In genomic region chr6:113432729-113433505, GRCh38 we compare ENCODE assay signal across 17 cellular contexts.
DNase-seq lines count a peak whose midpoint lies in the region; ATAC-seq and TF ChIP-seq lines count a peak whose summit lies in the region.
"Had no signal": no experiment of that assay in that cellular context is flagged by ENCODE, and none has a peak within 500 bp of the region (broad histone marks: within the 10 kb centered on the region; RNA-seq: fewer than 3 reads in every experiment).

No MANE protein-coding gene starts in this region.

- no peak overlapping the region for H3K9ac ChIP-seq in neural progenitor cell

- no peaks in the 10 kb centered on the region for H4K20me1 ChIP-seq in neural progenitor cell (ENCODE audit: low read depth)

- H3K79me2 ChIP-seq in ACC112 (ENCODE audit: control insufficient read depth, insufficient read depth, low read length, unreplicated experiment) (no peaks in the 10 kb centered on the region), neural progenitor cell (ENCODE audit: low read depth) (no peaks in the 10 kb centered on the region)

- no peaks in the 10 kb centered on the region for H3K36me3 ChIP-seq in ACC112 (ENCODE audit: insufficient read depth, low read length)
- no peaks in the 10 kb centered on the region for H3K36me3 ChIP-seq in neural progenitor cell
- H3K36me3 ChIP-seq: BE2C had no signal

- no peak for TF ChIP-seq CTCF in chondrocyte (IDR thresholded peaks at IDR 0.05)
- no peak for TF ChIP-seq CTCF in neural progenitor cell (IDR thresholded peaks at IDR 0.05)

- no peak for ATAC-seq in GM18861 (IDR thresholded peaks at IDR 0.05; ENCODE audit: unreplicated experiment)

- H3K4me3 ChIP-seq in ACC112 (ENCODE audit: low read depth, low read length) (peak overlapping the region; percentile 21; the same call in 1 of the 2 replicates), neural progenitor cell (no peak overlapping the region)
- H3K4me3 ChIP-seq: testis had no signal

- DNase-seq in HuH-7 (ENCODE audit: low spot score) (peak; percentile 17), chondrocyte (ENCODE audit: low spot score) (no peak), neural progenitor cell (ENCODE audit: low spot score) (no peak), Ammon's horn (ENCODE audit: low spot score) (no peak), hepatic stellate cell (ENCODE audit: low spot score) (no peak)
- DNase-seq in stimulated activated CD4-positive, alpha-beta T cell treated with anti-CD3 and anti-CD28 coated beads, Interleukin-1b, Interleukin-23, amount 100 ng/mL, for 48 hours = no peak
- DNase-seq: BE2C, cerebellar nuclear complex, DND-41, erythroblast, hippocampal formation, NCI-H524 treated with DMSO at 0.1 percent for 48 hours had no signal

- H3K9me3 Mint-ChIP-seq in chondrocyte (ENCODE audit: low read depth) = no peaks in the 10 kb centered on the region
- no peaks in the 10 kb centered on the region for H3K9me3 Mint-ChIP-seq in neural progenitor cell
- H3K9me3 Mint-ChIP-seq: activated naive CD4-positive, alpha-beta T cell treated with anti-CD3 and anti-CD28 coated beads, Interleukin-2, amount 50 U/mL, for 24 hours had no signal

- H3K4me1 Mint-ChIP-seq in chondrocyte (ENCODE audit: low read depth) = peaks cover 26% of the 10 kb centered on the region
- no peaks in the 10 kb centered on the region for H3K4me1 Mint-ChIP-seq in neural progenitor cell
- H3K4me1 Mint-ChIP-seq: activated naive CD4-positive, alpha-beta T cell treated with anti-CD3 and anti-CD28 coated beads, Interleukin-2, amount 50 U/mL, for 24 hours had no signal

- H3F3A ChIP-seq in neural progenitor cell (ENCODE audit: low read depth) = no peaks in the 10 kb centered on the region

- H2AFZ ChIP-seq in ACC112 (ENCODE audit: low read length, unreplicated experiment) (no peak overlapping the region), neural progenitor cell (replicated peaks) (peak overlapping the region; percentile 78)

- H3K4me1 ChIP-seq in ACC112 (ENCODE audit: control insufficient read depth, insufficient read depth, low read length, unreplicated experiment) (peaks cover 18% of the 10 kb centered on the region), neural progenitor cell (no peaks in the 10 kb centered on the region)
- H3K4me1 ChIP-seq: BE2C, testis had no signal

- H3K4me3 Mint-ChIP-seq in chondrocyte (ENCODE audit: unreplicated experiment) = no peak overlapping the region
- no peak overlapping the region for H3K4me3 Mint-ChIP-seq in neural progenitor cell
- H3K4me3 Mint-ChIP-seq: activated naive CD4-positive, alpha-beta T cell treated with anti-CD3 and anti-CD28 coated beads, Interleukin-2, amount 50 U/mL, for 24 hours; neural crest cell had no signal

- peak overlapping the region; percentile 25 for H3K27ac ChIP-seq in ACC112 (ENCODE audit: low read depth, low read length)
- H3K27ac ChIP-seq in neural progenitor cell = no peak overlapping the region
- H3K27ac ChIP-seq: testis had no signal

- no peaks in the 10 kb centered on the region for H3K9me3 ChIP-seq in neural progenitor cell (ENCODE audit: low read depth)
- H3K9me3 ChIP-seq: BE2C, testis had no signal

- no peaks in the 10 kb centered on the region for H3K27me3 Mint-ChIP-seq in chondrocyte (ENCODE audit: low read depth)
- H3K27me3 Mint-ChIP-seq in neural progenitor cell (ENCODE audit: insufficient read depth, low read depth) = no peaks in the 10 kb centered on the region
- H3K27me3 Mint-ChIP-seq: activated naive CD4-positive, alpha-beta T cell treated with anti-CD3 and anti-CD28 coated beads, Interleukin-2, amount 50 U/mL, for 24 hours had no signal

- H3K27me3 ChIP-seq in ACC112 (ENCODE audit: insufficient read depth, low read length) (no peaks in the 10 kb centered on the region), neural progenitor cell (no peaks in the 10 kb centered on the region)
- H3K27me3 ChIP-seq: BE2C, testis had no signal

- H3K27ac Mint-ChIP-seq in chondrocyte (ENCODE audit: unreplicated experiment) (peak overlapping the region; percentile 20), neural progenitor cell (no peak overlapping the region)
- H3K27ac Mint-ChIP-seq: activated naive CD4-positive, alpha-beta T cell treated with anti-CD3 and anti-CD28 coated beads, Interleukin-2, amount 50 U/mL, for 24 hours had no signal

- no peaks in the 10 kb centered on the region for H3K36me3 Mint-ChIP-seq in chondrocyte (ENCODE audit: low read depth)
- H3K36me3 Mint-ChIP-seq in neural progenitor cell = no peaks in the 10 kb centered on the region
- H3K36me3 Mint-ChIP-seq: activated naive CD4-positive, alpha-beta T cell treated with anti-CD3 and anti-CD28 coated beads, Interleukin-2, amount 50 U/mL, for 24 hours had no signal

- no peak overlapping the region for H3K4me2 ChIP-seq in neural progenitor cell
